8 cellular contexts compared by ENCODE assay signal in the genomic region with DNA sequence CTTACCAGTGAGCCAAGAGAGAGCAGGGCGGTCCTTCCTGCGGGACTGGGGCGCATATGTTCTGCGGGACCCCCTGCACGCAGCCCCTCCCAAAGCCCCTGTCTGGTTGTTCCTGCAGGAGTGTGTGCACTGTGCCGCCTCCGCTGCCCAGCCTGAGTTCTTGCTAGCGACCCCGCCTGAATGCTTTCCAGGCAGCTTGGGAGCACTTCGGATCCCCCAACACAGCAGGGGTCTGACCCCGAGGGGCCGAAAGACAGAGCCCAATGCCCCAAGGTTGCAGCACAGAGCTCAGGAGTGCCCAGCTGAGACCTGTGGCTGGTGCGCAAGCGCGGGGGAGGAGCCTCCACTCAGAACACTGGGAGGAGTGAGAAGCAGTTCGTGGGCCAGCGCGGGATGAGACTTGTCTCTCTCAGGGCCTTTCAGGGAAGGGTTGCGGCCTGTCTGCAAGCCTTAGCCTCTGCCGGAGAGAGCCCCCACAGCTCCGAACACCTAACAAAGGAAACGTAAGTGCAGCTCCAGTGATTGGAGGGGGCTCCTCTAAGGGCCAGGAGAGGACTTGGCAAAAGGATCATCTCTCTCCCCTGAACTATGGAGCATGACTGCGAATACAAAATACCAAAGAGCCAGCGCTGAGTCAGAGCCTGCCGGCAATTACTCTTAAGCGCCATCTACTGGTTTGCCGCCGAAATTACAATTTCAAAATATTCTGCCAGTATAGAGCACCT. TPM values are rescaled to one million over a fixed set of nuclear protein-coding genes. Genes with fewer than 3 reads are reported as not detected.
DNase-seq lines count a peak whose midpoint lies in the region; ATAC-seq, FAIRE-seq and TF ChIP-seq lines count a peak whose summit lies in the region.

No MANE protein-coding gene starts in this region.

- FAIRE-seq in GM12891 (lab: Jason Lieb, UNC), result peak; percentile 80

- ATAC-seq in HG02840 (IDR thresholded peaks at IDR 0.05; ENCODE audit: low FRiP score, unreplicated experiment), result peak; percentile 93
- peak; percentile 99 for ATAC-seq in psoas muscle

- no peaks in the 10 kb centered on the region for H3K36me3 ChIP-seq in right atrium auricular region
- H3K36me3 ChIP-seq in psoas muscle (ENCODE audit: insufficient read depth in 1 of 2, low read depth in 1 of 2), result no peaks in the 10 kb centered on the region
- H3K36me3 ChIP-seq in uterus, result no peaks in the 10 kb centered on the region

- H3K4me1 ChIP-seq in right atrium auricular region (peaks cover 0 to 13% of the 10 kb centered on the region in 2 donors), psoas muscle (peaks cover 16% of the 10 kb centered on the region), uterus (no peaks in the 10 kb centered on the region)

- H3K27ac ChIP-seq in right atrium auricular region, result peak overlapping the region; percentile 90 to 92
- H3K27ac ChIP-seq in psoas muscle, result peak overlapping the region; percentile 89
- peak overlapping the region; percentile 94 to 96 for H3K27ac ChIP-seq in uterus

- no peaks in the 10 kb centered on the region for H3K27me3 ChIP-seq in right atrium auricular region
- H3K27me3 ChIP-seq in psoas muscle (ENCODE audit: insufficient read depth in 3 of 3, low read length in 2 of 3), result no peaks in the 10 kb centered on the region
- H3K27me3 ChIP-seq in uterus, result no peaks in the 10 kb centered on the region

- intact Hi-C loops in psoas muscle (cut with DNase I), result loop anchor here (1.0 to 5.0 kb wide), 3 partner anchors 37 to 218 kb away; no protein-coding TSS in a partner anchor
- intact Hi-C loops in uterus (cut with DNase I; ENCODE audit: low total_unique reads), result no loop called here

- TF ChIP-seq POLR2A in GM12891 (IDR thresholded peaks at IDR 0.05; ENCODE audit: low read depth, low read length) (peak; percentile 83), uterus (IDR thresholded peaks at IDR 0.05) (peak; percentile 55 to 70)

- peak; percentile 44 for DNase-seq in GM12891 (ENCODE audit: insufficient read length, low spot score)
- peak; percentile 83 for DNase-seq in NCI-H1436 (lab: John Stamatoyannopoulos, UW)
- DNase-seq in T follicular helper cell (ENCODE audit: low read depth), result peak; percentile 81
- peak; percentile 72 to 96 (median 90) for DNase-seq in amygdala (lab: John Stamatoyannopoulos, UW)
- peak; percentile 96 for DNase-seq in right atrium auricular region (ENCODE audit: low spot score)
- DNase-seq in psoas muscle, result peak; percentile 94 to 97
- DNase-seq in uterus, result peak; percentile 89 to 94

- WGBS in psoas muscle, 3 donors, result 0% methylated on average over 28 of the region's 28 CpGs

- H3K9me3 ChIP-seq in right atrium auricular region (no peaks in the 10 kb centered on the region), psoas muscle (no peaks in the 10 kb centered on the region), uterus (no peaks in the 10 kb centered on the region)

- H3K4me3 ChIP-seq in right atrium auricular region (peak overlapping the region; percentile 48 to 78), psoas muscle (peak overlapping the region; percentile 89), uterus (peak overlapping the region; percentile 64 to 75)

- TF ChIP-seq CTCF in right atrium auricular region (IDR thresholded peaks at IDR 0.05) (peak; percentile 86 to 95), psoas muscle (IDR thresholded peaks at IDR 0.05) (peak; percentile 89), uterus (IDR thresholded peaks at IDR 0.05) (peak; percentile 80 to 90 (median 86))

TF ChIP-seq in GM12891, 5 proteins besides CTCF, POLR2A, EP300 and RAD21:
- TF ChIP-seq POU2F2 (IDR thresholded peaks at IDR 0.05; ENCODE audit: low read depth, low read length) (peak; percentile 75; the same call in 1 of the 2 replicates), TAF1 (IDR thresholded peaks at IDR 0.05; ENCODE audit: low read depth, low read length) (peak; percentile 71), SPI1 (IDR thresholded peaks at IDR 0.05; ENCODE audit: low read depth, low read length) (no peak), PAX5 (IDR thresholded peaks at IDR 0.05; ENCODE audit: insufficient read depth, low read length, severe bottlenecking) (peak; percentile 49), POLR2AphosphoS5 (IDR thresholded peaks at IDR 0.05; ENCODE audit: low read depth, low read length) (peak; percentile 81)

RNA-seq across cellular contexts. Expression of a gene that starts 50.5 kb away (rescaled TPM):
- 7.8 TPM for polyA plus RNA-seq in GM12891 (2012; ENCODE audit: low read depth, missing spikeins)
- total RNA-seq in right atrium auricular region, result 10 to 100 TPM; 14.6 to 17.1 TPM
- 10 to 100 TPM; 25.5 to 45.1 (median 33.0) TPM for total RNA-seq in psoas muscle
- 10 to 100 TPM in 1 of 3 donors, 1 to 10 TPM in 2; 8.1 to 25.3 (median 8.8) TPM for polyA plus RNA-seq in psoas muscle
- total RNA-seq in uterus, result 10 to 100 TPM; 28.2 to 52.4 (median 35.9) TPM

Comparison
In these comparisons a context has a peak if more than half of its experiments do, and no peak if none do; other contexts are left out.
1. Peak in every context shown above with its lines: DNase-seq, ATAC-seq, H3K4me3 ChIP-seq and H3K27ac ChIP-seq.
2. DNase-seq: peak in every context shown above with its lines; median percentile 96 in right atrium auricular region; 96 in psoas muscle; 92 in uterus; 90 in amygdala; 83 in NCI-H1436; 81 in T follicular helper cell; 44 in GM12891.